38 cellular contexts compared by ENCODE assay signal in genomic region chr13:82176761-82177160, GRCh38.
"Had no signal": no experiment of that assay in that cellular context is flagged by ENCODE, and none has a peak within 500 bp of the region (broad histone marks: within the 10 kb centered on the region; RNA-seq: fewer than 3 reads in every experiment).

No MANE protein-coding gene starts in this region.

- H3K27me3 ChIP-seq: adrenal gland, ascending aorta, body of pancreas, brain microvascular endothelial cell, breast epithelium, cardiac muscle cell had no signal

- H3K27me3 Mint-ChIP-seq: activated naive CD4-positive, alpha-beta T cell treated with anti-CD3 and anti-CD28 coated beads, Interleukin-2, amount 10 ng/mL, durations not matched to agents 7 days and 5 days; activated naive CD4-positive, alpha-beta T cell treated with anti-CD3 and anti-CD28 coated beads, Interleukin-2, amount 50 U/mL, for 24 hours; activated naive CD8-positive, alpha-beta T cell; activated naive CD8-positive, alpha-beta T cell treated with anti-CD3 and anti-CD28 coated beads for 36 hours; activated naive CD8-positive, alpha-beta T cell treated with anti-CD3 and anti-CD28 coated beads, Interleukin-2, amount 10 ng/mL, durations not matched to agents 7 days and 5 days; activated naive CD8-positive, alpha-beta T cell treated with anti-CD3 and anti-CD28 coated beads, Interleukin-2, amount 50 U/mL, for 24 hours; activated T-cell treated with anti-CD3 and anti-CD28 coated beads, Interleukin-2, amount 50 U/mL, for 24 hours; activated T-helper 17 cell treated with anti-CD3 and anti-CD28 coated beads, Interleukin-2, amount 50 U/mL, for 72 hours; brain; central memory CD8-positive, alpha-beta T cell had no signal

- ATAC-seq: activated naive CD4-positive, alpha-beta T cell treated with anti-CD3 and anti-CD28 coated beads, Interleukin-2, amount 50 U/mL, for 72 hours; activated naive CD8-positive, alpha-beta T cell treated with anti-CD3 and anti-CD28 coated beads, Interleukin-2, amount 50 U/mL, for 24 hours; activated T-cell treated with anti-CD3 and anti-CD28 coated beads, Interleukin-2, amount 50 U/mL, for 4 hours; activated T-cell treated with anti-CD3 and anti-CD28 coated beads, Interleukin-2, amount 50 U/mL, for 72 hours; activated T-helper 17 cell treated with anti-CD3 and anti-CD28 coated beads, Interleukin-2, amount 50 U/mL, for 72 hours; body of pancreas had no signal

- H3K36me3 ChIP-seq: adrenal gland, ascending aorta, brain microvascular endothelial cell, breast epithelium, cardiac muscle cell had no signal

- DNase-seq: activated effector memory CD4-positive, alpha-beta T cell treated with anti-CD3 and anti-CD28 coated beads, Interleukin-2, amount 50 U/mL, for 16 hours; activated effector memory CD4-positive, alpha-beta T cell treated with Interleukin-2 at 50 U/mL for 16 hours; activated gamma-delta T cell; activated gamma-delta T cell treated with Interleukin-2 at 50 U/mL for 16 hours; activated naive CD4-positive, alpha-beta T cell; activated naive CD4-positive, alpha-beta T cell treated with anti-CD3 and anti-CD28 coated beads for 36 hours; activated naive CD4-positive, alpha-beta T cell treated with anti-CD3 and anti-CD28 coated beads, Interleukin-2, amount 10 ng/mL, durations not matched to agents 7 days and 5 days; activated naive CD4-positive, alpha-beta T cell treated with anti-CD3 and anti-CD28 coated beads, Interleukin-2, amount 50 U/mL, for 16 hours; activated naive CD4-positive, alpha-beta T cell treated with Interleukin-2 at 50 U/mL for 16 hours; activated naive CD8-positive, alpha-beta T cell treated with anti-CD3 and anti-CD28 coated beads for 36 hours; activated naive CD8-positive, alpha-beta T cell treated with anti-CD3 and anti-CD28 coated beads, Interleukin-2, amount 10 ng/mL, durations not matched to agents 7 days and 5 days; activated naive CD8-positive, alpha-beta T cell treated with anti-CD3 and anti-CD28 coated beads, Interleukin-2, amount 50 U/mL, for 24 hours; activated T-cell treated with anti-CD3 and anti-CD28 coated beads, Interleukin-2, amount 50 U/mL, for 1 hour; activated T-cell treated with anti-CD3 and anti-CD28 coated beads, Interleukin-2, amount 50 U/mL, for 24 hours; activated T-cell treated with anti-CD3 and anti-CD28 coated beads, Interleukin-2, amount 50 U/mL, for 4 hours; activated T-cell treated with anti-CD3 and anti-CD28 coated beads, Interleukin-2, amount 50 U/mL, for 48 hours; activated T-cell treated with anti-CD3 and anti-CD28 coated beads, Interleukin-2, amount 50 U/mL, for 72 hours; adrenal gland; amniotic stem cell; amygdala; anterior cingulate cortex; aorta; body of pancreas; brain microvascular endothelial cell; caudate nucleus; central memory CD4-positive, alpha-beta T cell; cerebellar nuclear complex had no signal

- H3K27ac Mint-ChIP-seq: activated naive CD4-positive, alpha-beta T cell treated with anti-CD3 and anti-CD28 coated beads for 36 hours; activated naive CD4-positive, alpha-beta T cell treated with anti-CD3 and anti-CD28 coated beads, Interleukin-2, amount 10 ng/mL, durations not matched to agents 7 days and 5 days; activated naive CD4-positive, alpha-beta T cell treated with anti-CD3 and anti-CD28 coated beads, Interleukin-2, amount 50 U/mL, for 24 hours; activated naive CD4-positive, alpha-beta T cell treated with anti-CD3 and anti-CD28 coated beads, Interleukin-2, amount 50 U/mL, for 72 hours; activated naive CD8-positive, alpha-beta T cell; activated naive CD8-positive, alpha-beta T cell treated with anti-CD3 and anti-CD28 coated beads for 36 hours; activated naive CD8-positive, alpha-beta T cell treated with anti-CD3 and anti-CD28 coated beads, Interleukin-2, amount 10 ng/mL, durations not matched to agents 7 days and 5 days; activated naive CD8-positive, alpha-beta T cell treated with anti-CD3 and anti-CD28 coated beads, Interleukin-2, amount 50 U/mL, for 24 hours; activated T-cell treated with anti-CD3 and anti-CD28 coated beads, Interleukin-2, amount 50 U/mL, for 24 hours; activated T-cell treated with anti-CD3 and anti-CD28 coated beads, Interleukin-2, amount 50 U/mL, for 72 hours; activated T-helper 1 cell treated with anti-CD3 and anti-CD28 coated beads, Interleukin-12 subunit alpha, Interleukin-12 subunit beta, Interleukin-2, Interleukin-4 antibody, amounts not matched to agents 30 ng/mL and 10 ng/mL and 1 ng/mL, durations not matched to agents 14 hours and 24 hours and 36 hours; activated T-helper 17 cell treated with anti-CD3 and anti-CD28 coated beads, Interleukin-2, amount 50 U/mL, for 72 hours; activated T-helper 2 cell treated with anti-CD3 and anti-CD28 coated beads, Interferon-gamma antibody, Interleukin-2, Interleukin-4, amounts not matched to agents 10 μg/mL and 5 μg/mL and 100 μg/mL, durations not matched to agents 14 hours and 24 hours and 36 hours; brain had no signal

- H3K4me1 ChIP-seq: adrenal gland, ascending aorta, body of pancreas, breast epithelium had no signal

- H3K9me3 Mint-ChIP-seq: brain had no signal

- H3K9me3 ChIP-seq: adrenal gland, ascending aorta, body of pancreas, breast epithelium had no signal

- H3K27ac ChIP-seq: adrenal gland, ascending aorta, body of pancreas, brain microvascular endothelial cell, breast epithelium, cardiac muscle cell had no signal

- H3K4me3 ChIP-seq: adrenal gland, ascending aorta, body of pancreas, breast epithelium, cardiac muscle cell had no signal

- H3K4me1 Mint-ChIP-seq: activated naive CD4-positive, alpha-beta T cell treated with anti-CD3 and anti-CD28 coated beads, Interleukin-2, amount 10 ng/mL, durations not matched to agents 7 days and 5 days; activated naive CD4-positive, alpha-beta T cell treated with anti-CD3 and anti-CD28 coated beads, Interleukin-2, amount 50 U/mL, for 24 hours; activated naive CD8-positive, alpha-beta T cell treated with anti-CD3 and anti-CD28 coated beads for 36 hours; activated naive CD8-positive, alpha-beta T cell treated with anti-CD3 and anti-CD28 coated beads, Interleukin-2, amount 10 ng/mL, durations not matched to agents 7 days and 5 days; activated naive CD8-positive, alpha-beta T cell treated with anti-CD3 and anti-CD28 coated beads, Interleukin-2, amount 50 U/mL, for 24 hours; activated T-helper 17 cell treated with anti-CD3 and anti-CD28 coated beads, Interleukin-2, amount 50 U/mL, for 72 hours; brain; central memory CD8-positive, alpha-beta T cell had no signal

- H3K36me3 Mint-ChIP-seq: activated naive CD4-positive, alpha-beta T cell treated with anti-CD3 and anti-CD28 coated beads, Interleukin-2, amount 10 ng/mL, durations not matched to agents 7 days and 5 days; activated naive CD4-positive, alpha-beta T cell treated with anti-CD3 and anti-CD28 coated beads, Interleukin-2, amount 50 U/mL, for 24 hours; activated naive CD4-positive, alpha-beta T cell treated with anti-CD3 and anti-CD28 coated beads, Interleukin-2, amount 50 U/mL, for 72 hours; activated naive CD8-positive, alpha-beta T cell; activated naive CD8-positive, alpha-beta T cell treated with anti-CD3 and anti-CD28 coated beads for 36 hours; activated naive CD8-positive, alpha-beta T cell treated with anti-CD3 and anti-CD28 coated beads, Interleukin-2, amount 10 ng/mL, durations not matched to agents 7 days and 5 days; brain had no signal

- H3K4me3 Mint-ChIP-seq: activated naive CD4-positive, alpha-beta T cell treated with anti-CD3 and anti-CD28 coated beads for 36 hours; activated naive CD4-positive, alpha-beta T cell treated with anti-CD3 and anti-CD28 coated beads, Interleukin-2, amount 10 ng/mL, durations not matched to agents 7 days and 5 days; activated naive CD4-positive, alpha-beta T cell treated with anti-CD3 and anti-CD28 coated beads, Interleukin-2, amount 50 U/mL, for 24 hours; activated naive CD8-positive, alpha-beta T cell; activated naive CD8-positive, alpha-beta T cell treated with anti-CD3 and anti-CD28 coated beads for 36 hours; activated naive CD8-positive, alpha-beta T cell treated with anti-CD3 and anti-CD28 coated beads, Interleukin-2, amount 10 ng/mL, durations not matched to agents 7 days and 5 days; activated naive CD8-positive, alpha-beta T cell treated with anti-CD3 and anti-CD28 coated beads, Interleukin-2, amount 50 U/mL, for 24 hours; activated T-cell treated with anti-CD3 and anti-CD28 coated beads, Interleukin-2, amount 50 U/mL, for 24 hours; activated T-cell treated with anti-CD3 and anti-CD28 coated beads, Interleukin-2, amount 50 U/mL, for 4 hours; activated T-cell treated with anti-CD3 and anti-CD28 coated beads, Interleukin-2, amount 50 U/mL, for 72 hours; activated T-helper 1 cell treated with anti-CD3 and anti-CD28 coated beads, Interleukin-12 subunit alpha, Interleukin-12 subunit beta, Interleukin-2, Interleukin-4 antibody, amounts not matched to agents 30 ng/mL and 10 ng/mL and 1 ng/mL, durations not matched to agents 14 hours and 24 hours and 36 hours; activated T-helper 17 cell treated with anti-CD3 and anti-CD28 coated beads, Interleukin-2, amount 50 U/mL, for 72 hours; brain; central memory CD8-positive, alpha-beta T cell had no signal
